ENCODE assay signal across 1 cellular context in genomic region chr7:65037740-65038678, GRCh38.
TF ChIP-seq lines count a peak whose summit lies in the region.

No MANE protein-coding gene starts in this region.

TF ChIP-seq in K562, 482 proteins besides CTCF, POLR2A, EP300 and RAD21 (continued from another document and continues in another):
- TF ChIP-seq KLF13 (tag; IDR thresholded peaks at IDR 0.05; ENCODE audit: borderline replicate concordance, low read depth) = no peak
- TF ChIP-seq, protein P1, sequence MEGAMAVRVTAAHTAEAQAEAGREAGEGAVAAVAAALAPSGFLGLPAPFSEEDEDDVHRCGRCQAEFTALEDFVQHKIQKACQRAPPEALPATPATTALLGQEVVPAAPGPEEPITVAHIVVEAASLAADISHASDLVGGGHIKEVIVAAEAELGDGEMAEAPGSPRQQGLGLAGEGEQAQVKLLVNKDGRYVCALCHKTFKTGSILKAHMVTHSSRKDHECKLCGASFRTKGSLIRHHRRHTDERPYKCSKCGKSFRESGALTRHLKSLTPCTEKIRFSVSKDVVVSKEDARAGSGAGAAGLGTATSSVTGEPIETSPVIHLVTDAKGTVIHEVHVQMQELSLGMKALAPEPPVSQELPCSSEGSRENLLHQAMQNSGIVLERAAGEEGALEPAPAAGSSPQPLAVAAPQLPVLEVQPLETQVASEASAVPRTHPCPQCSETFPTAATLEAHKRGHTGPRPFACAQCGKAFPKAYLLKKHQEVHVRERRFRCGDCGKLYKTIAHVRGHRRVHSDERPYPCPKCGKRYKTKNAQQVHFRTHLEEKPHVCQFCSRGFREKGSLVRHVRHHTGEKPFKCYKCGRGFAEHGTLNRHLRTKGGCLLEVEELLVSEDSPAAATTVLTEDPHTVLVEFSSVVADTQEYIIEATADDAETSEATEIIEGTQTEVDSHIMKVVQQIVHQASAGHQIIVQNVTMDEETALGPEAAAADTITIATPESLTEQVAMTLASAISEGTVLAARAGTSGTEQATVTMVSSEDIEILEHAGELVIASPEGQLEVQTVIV (CRISPR knock-in tag; IDR thresholded peaks at IDR 0.05; ENCODE audit: borderline replicate concordance) = no peak
- peak; percentile 5; the same call in 1 of the 2 replicates for TF ChIP-seq ZBTB7A (IDR thresholded peaks at IDR 0.05; ENCODE audit: borderline replicate concordance, control insufficient read depth, low read depth, low read length)
- no peak for TF ChIP-seq FOXM1 (IDR thresholded peaks at IDR 0.05; ENCODE audit: low read depth)
- no peak for TF ChIP-seq FOXM1 (CRISPR knock-in tag; IDR thresholded peaks at IDR 0.05; ENCODE audit: low read depth)
- TF ChIP-seq, protein P2, sequence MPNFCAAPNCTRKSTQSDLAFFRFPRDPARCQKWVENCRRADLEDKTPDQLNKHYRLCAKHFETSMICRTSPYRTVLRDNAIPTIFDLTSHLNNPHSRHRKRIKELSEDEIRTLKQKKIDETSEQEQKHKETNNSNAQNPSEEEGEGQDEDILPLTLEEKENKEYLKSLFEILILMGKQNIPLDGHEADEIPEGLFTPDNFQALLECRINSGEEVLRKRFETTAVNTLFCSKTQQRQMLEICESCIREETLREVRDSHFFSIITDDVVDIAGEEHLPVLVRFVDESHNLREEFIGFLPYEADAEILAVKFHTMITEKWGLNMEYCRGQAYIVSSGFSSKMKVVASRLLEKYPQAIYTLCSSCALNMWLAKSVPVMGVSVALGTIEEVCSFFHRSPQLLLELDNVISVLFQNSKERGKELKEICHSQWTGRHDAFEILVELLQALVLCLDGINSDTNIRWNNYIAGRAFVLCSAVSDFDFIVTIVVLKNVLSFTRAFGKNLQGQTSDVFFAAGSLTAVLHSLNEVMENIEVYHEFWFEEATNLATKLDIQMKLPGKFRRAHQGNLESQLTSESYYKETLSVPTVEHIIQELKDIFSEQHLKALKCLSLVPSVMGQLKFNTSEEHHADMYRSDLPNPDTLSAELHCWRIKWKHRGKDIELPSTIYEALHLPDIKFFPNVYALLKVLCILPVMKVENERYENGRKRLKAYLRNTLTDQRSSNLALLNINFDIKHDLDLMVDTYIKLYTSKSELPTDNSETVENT (CRISPR knock-in tag; IDR thresholded peaks at IDR 0.05) = peak; percentile 59; the same call in 1 of the 2 replicates
- TF ChIP-seq AFF4 (CRISPR knock-in tag; IDR thresholded peaks at IDR 0.05) = 0 out of 2 replicates have a peak, but pooled peaks have one; percentile 41
- TF ChIP-seq, protein P3, sequence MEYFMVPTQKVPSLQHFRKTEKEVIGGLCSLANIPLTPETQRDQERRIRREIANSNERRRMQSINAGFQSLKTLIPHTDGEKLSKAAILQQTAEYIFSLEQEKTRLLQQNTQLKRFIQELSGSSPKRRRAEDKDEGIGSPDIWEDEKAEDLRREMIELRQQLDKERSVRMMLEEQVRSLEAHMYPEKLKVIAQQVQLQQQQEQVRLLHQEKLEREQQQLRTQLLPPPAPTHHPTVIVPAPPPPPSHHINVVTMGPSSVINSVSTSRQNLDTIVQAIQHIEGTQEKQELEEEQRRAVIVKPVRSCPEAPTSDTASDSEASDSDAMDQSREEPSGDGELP (CRISPR knock-in tag; IDR thresholded peaks at IDR 0.05; ENCODE audit: borderline replicate concordance) = 0 out of 2 replicates have a peak, but pooled peaks have one; percentile 29
- TF ChIP-seq CREM (IDR thresholded peaks at IDR 0.05; ENCODE audit: low read depth) = peak; percentile 29; the same call in 1 of the 2 replicates
- TF ChIP-seq, protein P4, sequence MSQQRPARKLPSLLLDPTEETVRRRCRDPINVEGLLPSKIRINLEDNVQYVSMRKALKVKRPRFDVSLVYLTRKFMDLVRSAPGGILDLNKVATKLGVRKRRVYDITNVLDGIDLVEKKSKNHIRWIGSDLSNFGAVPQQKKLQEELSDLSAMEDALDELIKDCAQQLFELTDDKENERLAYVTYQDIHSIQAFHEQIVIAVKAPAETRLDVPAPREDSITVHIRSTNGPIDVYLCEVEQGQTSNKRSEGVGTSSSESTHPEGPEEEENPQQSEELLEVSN (IDR thresholded peaks at IDR 0.05; ENCODE audit: borderline replicate concordance in 1 of 2, extremely low read depth in 1 of 2, insufficient read depth in 1 of 2, insufficient read length in 1 of 2, low read depth in 1 of 2, low read length in 1 of 2, poor library complexity in 1 of 2, severe bottlenecking in 1 of 2) = no peak
- peak; percentile 39 to 49; a peak in 3 of 4 replicates for TF ChIP-seq NRF1 (conservative IDR thresholded peaks at IDR 0.05 in 1 of 2, IDR thresholded peaks at IDR 0.05 in 1 of 2)
- TF ChIP-seq KDM5B (IDR thresholded peaks at IDR 0.05; ENCODE audit: insufficient replicate concordance, low read depth, low read length) = peak; percentile 73
- TF ChIP-seq CCNT2 (IDR thresholded peaks at IDR 0.05; ENCODE audit: borderline replicate concordance, extremely low read depth, insufficient read length, low read depth, low read length) = peak; percentile 37
- TF ChIP-seq RBBP5 (IDR thresholded peaks at IDR 0.05; ENCODE audit: borderline replicate concordance, insufficient read depth, low read length, poor library complexity, severe bottlenecking) = peak; percentile 32
- no peak for TF ChIP-seq MYC (IDR thresholded peaks at IDR 0.05; ENCODE audit: low read depth, low read length)
- no peak for TF ChIP-seq MYC (CRISPR knock-in tag; IDR thresholded peaks at IDR 0.05; ENCODE audit: borderline replicate concordance, low read depth)
- TF ChIP-seq POLR2B (IDR thresholded peaks at IDR 0.05; ENCODE audit: low read depth, partially characterized antibody) = peak; percentile 53
- TF ChIP-seq TBP (optimal IDR thresholded peaks at IDR 0.05; ENCODE audit: low read depth, low read length) = peak; percentile 54
- TF ChIP-seq SIN3A (IDR thresholded peaks at IDR 0.05; ENCODE audit: borderline replicate concordance in 2 of 2, control insufficient read depth in 1 of 2, low read depth in 2 of 2, low read length in 2 of 2) = peak in 1 of 2 experiments; percentile 34; a peak in 2 of 4 replicates
- TF ChIP-seq, protein P5, sequence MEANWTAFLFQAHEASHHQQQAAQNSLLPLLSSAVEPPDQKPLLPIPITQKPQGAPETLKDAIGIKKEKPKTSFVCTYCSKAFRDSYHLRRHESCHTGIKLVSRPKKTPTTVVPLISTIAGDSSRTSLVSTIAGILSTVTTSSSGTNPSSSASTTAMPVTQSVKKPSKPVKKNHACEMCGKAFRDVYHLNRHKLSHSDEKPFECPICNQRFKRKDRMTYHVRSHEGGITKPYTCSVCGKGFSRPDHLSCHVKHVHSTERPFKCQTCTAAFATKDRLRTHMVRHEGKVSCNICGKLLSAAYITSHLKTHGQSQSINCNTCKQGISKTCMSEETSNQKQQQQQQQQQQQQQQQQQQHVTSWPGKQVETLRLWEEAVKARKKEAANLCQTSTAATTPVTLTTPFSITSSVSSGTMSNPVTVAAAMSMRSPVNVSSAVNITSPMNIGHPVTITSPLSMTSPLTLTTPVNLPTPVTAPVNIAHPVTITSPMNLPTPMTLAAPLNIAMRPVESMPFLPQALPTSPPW (CRISPR knock-in tag; IDR thresholded peaks at IDR 0.05) = peak; percentile 91
- peak; percentile 55 for TF ChIP-seq TAF1 (IDR thresholded peaks at IDR 0.05; ENCODE audit: control insufficient read depth, extremely low read depth, insufficient read depth, low read length, severe bottlenecking)
- TF ChIP-seq UBTF (IDR thresholded peaks at IDR 0.05; ENCODE audit: borderline replicate concordance in 1 of 2, low read depth in 2 of 2, low read length in 2 of 2) = peak in 1 of 2 experiments; percentile 66; a peak in 1 of 4 replicates
- TF ChIP-seq SAP30 (IDR thresholded peaks at IDR 0.05; ENCODE audit: borderline replicate concordance, insufficient read depth, low read depth, low read length, poor library complexity, severe bottlenecking) = peak; percentile 6
- TF ChIP-seq NONO (IDR thresholded peaks at IDR 0.05; ENCODE audit: low read depth in 2 of 2, low read length in 1 of 2) = 0 out of 4 replicates have a peak, but pooled peaks of 1 of the 2 experiments have one; percentile 27
- TF ChIP-seq EZH2 (IDR thresholded peaks at IDR 0.05; ENCODE audit: borderline replicate concordance, low read depth, low read length) = no peak
- 0 out of 4 replicates have a peak, but pooled peaks of 1 of the 2 experiments have one; percentile 35 for TF ChIP-seq MNT (conservative IDR thresholded peaks at IDR 0.05)
